7 cellular contexts compared by ENCODE assay signal in genomic region chr2:178522950-178523595, GRCh38. TPM values are rescaled to one million over a fixed set of nuclear protein-coding genes. Genes with fewer than 3 reads are reported as not detected.
DNase-seq lines count a peak whose midpoint lies in the region; ATAC-seq and TF ChIP-seq lines count a peak whose summit lies in the region.

No MANE protein-coding gene starts in this region.

- DNase-seq in NCI-H2107 treated with DMSO at 0.1 percent for 48 hours (lab: John Stamatoyannopoulos, UW; ENCODE audit: unreplicated experiment) = peak; percentile 84
- peak; percentile 65 for DNase-seq in activated CD4-positive, alpha-beta T cell treated with anti-CD3 and anti-CD28 coated beads for 1 hour
- DNase-seq in chondrocyte (ENCODE audit: low spot score) = no peak
- DNase-seq in kidney glomerular epithelial cell (lab: John Stamatoyannopoulos, UW) = peak; percentile 50
- DNase-seq in stimulated activated CD4-positive, alpha-beta T cell treated with anti-CD3 and anti-CD28 coated beads, Interleukin-15, amount 100 ng/mL, for 24 hours = peak; percentile 84

- no peaks in the 10 kb centered on the region for H3K27me3 Mint-ChIP-seq in chondrocyte (ENCODE audit: low read depth)

- H3K4me3 Mint-ChIP-seq in chondrocyte (ENCODE audit: unreplicated experiment) = peak overlapping the region; percentile 88

- peak overlapping the region; percentile 90 for H3K27ac Mint-ChIP-seq in chondrocyte (ENCODE audit: unreplicated experiment)

- H3K36me3 Mint-ChIP-seq in chondrocyte (ENCODE audit: low read depth) = peaks cover 4% of the 10 kb centered on the region

- peak; percentile 96 for ATAC-seq in GM18498 (IDR thresholded peaks at IDR 0.05; ENCODE audit: unreplicated experiment)
- peak; percentile 95 for ATAC-seq in HG02870 (IDR thresholded peaks at IDR 0.05; ENCODE audit: unreplicated experiment)

- H3K9me3 Mint-ChIP-seq in chondrocyte (ENCODE audit: low read depth) = peaks cover 4% of the 10 kb centered on the region

- peaks cover 25% of the 10 kb centered on the region for H3K4me1 Mint-ChIP-seq in chondrocyte (ENCODE audit: low read depth)

- peak; percentile 93 for TF ChIP-seq CTCF in chondrocyte (IDR thresholded peaks at IDR 0.05)

RNA-seq across cellular contexts. Expression of gene PLEKHA3, which starts 42.8 kb away (rescaled TPM):
- 34.9 to 39.4 TPM (median 36.4 TPM) in 3 replicates for total RNA-seq in chondrocyte

RNA-seq across cellular contexts. Expression of gene FKBP7, which starts 44.7 kb away (rescaled TPM):
- total RNA-seq in chondrocyte = 41.7 to 62.5 TPM (median 44.3 TPM) in 3 replicates
